ENCODE assay signal across 10 cellular contexts in genomic region chr17:40559016-40559853, GRCh38. TPM values are rescaled to one million over a fixed set of nuclear protein-coding genes. Genes with fewer than 3 reads are reported as not detected.
DNase-seq lines count a peak whose midpoint lies in the region; ATAC-seq and TF ChIP-seq lines count a peak whose summit lies in the region.
"Had no signal": no experiment of that assay in that cellular context is flagged by ENCODE, and none has a peak within 500 bp of the region (broad histone marks: within the 10 kb centered on the region; RNA-seq: fewer than 3 reads in every experiment).

No MANE protein-coding gene starts in this region.

- peak overlapping the region; percentile 92 for H3K4me3 Mint-ChIP-seq in T-helper 2 cell treated with Interferon-gamma antibody and Interleukin-4, amounts not matched to agents 5 μg/mL and 100 μg/mL, for 36 hours
- H3K4me3 Mint-ChIP-seq in CD14-positive monocyte, result no peak overlapping the region

- H3K27me3 Mint-ChIP-seq in T-helper 2 cell treated with Interferon-gamma antibody and Interleukin-4, amounts not matched to agents 5 μg/mL and 100 μg/mL, for 36 hours (ENCODE audit: low read depth), result no peaks in the 10 kb centered on the region
- H3K27me3 Mint-ChIP-seq in CD14-positive monocyte (ENCODE audit: low read depth in 3 of 3), result peaks cover 27 to 64% (median 30%) of the 10 kb centered on the region in 3 donors

- H3K27me3 ChIP-seq in DND-41 (ENCODE audit: insufficient read depth, low read length, poor library complexity) (no peaks in the 10 kb centered on the region), esophagus muscularis mucosa (peaks cover 0 to 6% (median 0%) of the 10 kb centered on the region in 4 donors)

- TF ChIP-seq CTCF in DND-41 (IDR thresholded peaks at IDR 0.05; ENCODE audit: borderline replicate concordance, extremely low read depth, low read length, poor library complexity, severe bottlenecking) (no peak), esophagus muscularis mucosa (IDR thresholded peaks at IDR 0.05) (no peak), CD14-positive monocyte (IDR thresholded peaks at IDR 0.05) (no peak)

- peak overlapping the region; percentile 97 for H3K27ac Mint-ChIP-seq in T-helper 2 cell treated with Interferon-gamma antibody and Interleukin-4, amounts not matched to agents 5 μg/mL and 100 μg/mL, for 36 hours
- no peak overlapping the region for H3K27ac Mint-ChIP-seq in CD14-positive monocyte

- intact Hi-C loops in esophagus muscularis mucosa (cut with DNase I) (no loop called here), posterior cingulate gyrus (cut with DNase I) (loop anchor here (10.0 kb wide), 1 partner anchor 254 kb away; the partner anchor contains the start of gene RARA), CD14-positive monocyte (cut with micrococcal nuclease) (no loop called here)

- peaks cover 90% of the 10 kb centered on the region for H3K4me1 Mint-ChIP-seq in T-helper 2 cell treated with Interferon-gamma antibody and Interleukin-4, amounts not matched to agents 5 μg/mL and 100 μg/mL, for 36 hours (ENCODE audit: low read depth)
- peaks cover 30% of the 10 kb centered on the region for H3K4me1 Mint-ChIP-seq in CD14-positive monocyte

- H3K4me2 ChIP-seq in DND-41 (ENCODE audit: insufficient read depth, low read length), result peak overlapping the region; percentile 63

- H3K9ac ChIP-seq in DND-41 (ENCODE audit: low read depth, low read length), result peak overlapping the region; percentile 59

- ATAC-seq in DND-41 (ENCODE audit: insufficient read depth, low read depth) (no peak), GM21360 (IDR thresholded peaks at IDR 0.05; ENCODE audit: unreplicated experiment) (no peak), HG03025 (IDR thresholded peaks at IDR 0.05; ENCODE audit: low FRiP score, unreplicated experiment) (no peak)

- peak overlapping the region in 1 of 2 experiments; percentile 38; a peak in 1 of 4 replicates for H3K4me3 ChIP-seq in DND-41 (ENCODE audit: low read depth in 1 of 2, low read length in 2 of 2)
- H3K4me3 ChIP-seq in esophagus muscularis mucosa, result no peak overlapping the region
- H3K4me3 ChIP-seq: HAP-1 had no signal

- TF ChIP-seq EP300 in esophagus muscularis mucosa (IDR thresholded peaks at IDR 0.05), result no peak

- peaks cover 17% of the 10 kb centered on the region for H3K79me2 ChIP-seq in DND-41 (ENCODE audit: insufficient read depth, low read length)

- DNase-seq in DND-41, result no peak
- no peak for DNase-seq in T-helper 2 cell treated with Interferon-gamma antibody and Interleukin-4, amounts not matched to agents 5 μg/mL and 100 μg/mL, for 36 hours (ENCODE audit: low spot score)
- DNase-seq in esophagus muscularis mucosa (ENCODE audit: extremely low spot score), result peak; percentile 83
- peak in 9 of 10 donors; percentile 11 to 95 (median 79) for DNase-seq in posterior cingulate gyrus
- DNase-seq in NCI-H526 treated with DMSO at 0.1 percent for 48 hours (lab: John Stamatoyannopoulos, UW), result no peak
- DNase-seq in CD14-positive monocyte (ENCODE audit: low spot score), result no peak

- no peak for TF ChIP-seq POLR2A in esophagus muscularis mucosa (IDR thresholded peaks at IDR 0.05; ENCODE audit: low read depth)

- H3K36me3 ChIP-seq in DND-41 (ENCODE audit: insufficient read depth, low read length) (peaks cover 8% of the 10 kb centered on the region; the same call in 1 of the 2 replicates), esophagus muscularis mucosa (no peaks in the 10 kb centered on the region)
- H3K36me3 ChIP-seq: HAP-1 had no signal

- H3K4me1 ChIP-seq in DND-41 (ENCODE audit: insufficient read depth, low read length) (peaks cover 95% of the 10 kb centered on the region), esophagus muscularis mucosa (peaks cover 57 to 63% (median 60%) of the 10 kb centered on the region in 4 donors)

- no peaks in the 10 kb centered on the region for H3K9me3 Mint-ChIP-seq in T-helper 2 cell treated with Interferon-gamma antibody and Interleukin-4, amounts not matched to agents 5 μg/mL and 100 μg/mL, for 36 hours
- peaks cover 0 to 3% (median 0%) of the 10 kb centered on the region in 7 donors for H3K9me3 Mint-ChIP-seq in CD14-positive monocyte

- H3K36me3 Mint-ChIP-seq in T-helper 2 cell treated with Interferon-gamma antibody and Interleukin-4, amounts not matched to agents 5 μg/mL and 100 μg/mL, for 36 hours (ENCODE audit: low read depth), result peaks cover 88% of the 10 kb centered on the region
- H3K36me3 Mint-ChIP-seq in CD14-positive monocyte, result no peaks in the 10 kb centered on the region

- WGBS in esophagus muscularis mucosa, result 88% methylated on average over 9 of the region's 11 CpGs

- H4K20me1 ChIP-seq in DND-41 (ENCODE audit: insufficient read depth, low read length), result no peaks in the 10 kb centered on the region

- H2AFZ ChIP-seq in DND-41 (ENCODE audit: low read depth, low read length), result no peak overlapping the region

- no peaks in the 10 kb centered on the region for H3K9me3 ChIP-seq in DND-41 (ENCODE audit: insufficient read depth, low read length, severe bottlenecking)
- no peaks in the 10 kb centered on the region for H3K9me3 ChIP-seq in esophagus muscularis mucosa
- H3K9me3 ChIP-seq: HAP-1 had no signal

- H3K27ac ChIP-seq in DND-41 (ENCODE audit: low read length) (peak overlapping the region; percentile 96), esophagus muscularis mucosa (replicated peaks in 1 of 4) (peak overlapping the region; percentile 49 to 79 (median 63))

RNA-seq across cellular contexts. Expression of gene CCR7, which starts 6.0 kb away (rescaled TPM):
- under 1 TPM in 1 of 4 donors, not detected in 3; 0.33 TPM for total RNA-seq in esophagus muscularis mucosa
- 1 to 10 TPM; 1.2 to 2.1 TPM for polyA plus RNA-seq in CD14-positive monocyte
- polyA plus RNA-seq: neural cell had no signal

RNA-seq across cellular contexts. Expression of gene TNS4, which starts 57.8 kb away (rescaled TPM):
- not detected for total RNA-seq in esophagus muscularis mucosa
- polyA plus RNA-seq in CD14-positive monocyte, result not detected
- polyA plus RNA-seq: neural cell had no signal

Comparison
In these comparisons a context has a peak if more than half of its experiments do, and no peak if none do; other contexts are left out.
1. DNase-seq: peak in esophagus muscularis mucosa (single experiment) and posterior cingulate gyrus (9 of 10); none in DND-41 (single experiment), T-helper 2 cell treated with Interferon-gamma antibody and Interleukin-4, amounts not matched to agents 5 μg/mL and 100 μg/mL, for 36 hours (single experiment), NCI-H526 treated with DMSO at 0.1 percent for 48 hours (single experiment) and CD14-positive monocyte (single experiment).